ENCODE assay signal across 27 cellular contexts in the genomic region with DNA sequence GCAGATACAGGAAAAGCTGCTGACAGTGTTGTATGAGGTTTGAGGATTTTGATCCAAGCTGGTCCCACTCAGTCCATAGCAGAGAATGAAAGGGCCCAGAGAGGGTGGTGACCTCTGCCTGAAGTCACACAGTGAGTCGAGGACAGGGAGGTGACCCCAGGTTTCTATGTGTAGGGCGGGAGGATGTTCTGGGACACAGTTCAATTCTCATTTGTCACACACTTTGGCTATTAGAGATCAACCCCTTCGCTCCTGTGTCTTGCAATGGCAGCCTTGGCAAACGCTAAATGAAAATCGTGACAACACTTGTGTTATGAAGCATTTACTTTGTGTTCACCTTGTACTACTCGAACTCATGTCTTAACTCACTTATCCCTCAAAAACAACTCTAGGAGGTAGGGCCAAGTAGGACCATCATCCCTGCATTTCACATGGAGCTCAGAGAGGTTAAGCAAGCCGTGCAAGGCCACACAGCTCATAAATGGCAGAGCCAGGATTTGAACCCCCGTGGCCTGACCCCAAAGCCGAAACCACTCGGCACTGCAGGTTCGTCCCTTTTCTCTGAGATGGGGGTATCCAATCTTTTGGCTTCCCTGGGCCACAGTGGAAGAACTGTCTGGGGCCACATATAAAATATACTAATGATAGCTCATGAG. TPM values are rescaled to one million over a fixed set of nuclear protein-coding genes. Genes with fewer than 3 reads are reported as not detected.
"Had no signal": no experiment of that assay in that cellular context is flagged by ENCODE, and none has a peak within 500 bp of the region (broad histone marks: within the 10 kb centered on the region; RNA-seq: fewer than 3 reads in every experiment).

No MANE protein-coding gene starts in this region.

- H3K27me3 ChIP-seq: gastrocnemius medialis, pancreas, vagina had no signal

- H3K4me1 Mint-ChIP-seq: mesothelial cell of epicardium had no signal

- H3K27ac ChIP-seq: pancreas, prostate gland, thoracic aorta, vagina had no signal

- DNase-seq: activated CD4-positive, alpha-beta T cell treated with anti-CD3 and anti-CD28 coated beads for 4 hours; activated CD4-positive, alpha-beta T cell treated with anti-CD3 and anti-CD28 coated beads, Interleukin-2, amount 50 U/mL, for 4 hours; activated naive CD4-positive, alpha-beta T cell; activated T-cell treated with anti-CD3 and anti-CD28 coated beads for 4 hours; activated T-cell treated with anti-CD3 and anti-CD28 coated beads, Interleukin-2, amount 50 U/mL, for 72 hours; effector CD8-positive, alpha-beta T cell; gastrocnemius medialis; head of caudate nucleus; hippocampal formation; left cardiac atrium; mammary epithelial cell; naive thymus-derived CD4-positive, alpha-beta T cell; pancreas; stimulated activated CD4-positive, alpha-beta T cell treated with anti-CD3 and anti-CD28 coated beads, Interleukin-15, amount 100 ng/mL, for 24 hours; T-helper 1 cell had no signal

- H3K9me3 ChIP-seq: gastrocnemius medialis, pancreas, prostate gland, thoracic aorta, vagina had no signal

- FAIRE-seq: bronchial epithelial cell, keratinocyte, pancreas had no signal

- H3K27me3 Mint-ChIP-seq: central memory CD8-positive, alpha-beta T cell; naive thymus-derived CD4-positive, alpha-beta T cell; stimulated activated naive CD8-positive, alpha-beta T cell treated with anti-CD3 and anti-CD28 coated beads, Interleukin-15, Interleukin-2, amounts not matched to agents 100 ng/mL and 50 ng/mL, for 24 hours had no signal

- H3K4me3 Mint-ChIP-seq: activated T-cell treated with anti-CD3 and anti-CD28 coated beads, Interleukin-2, amount 50 U/mL, for 72 hours; central memory CD8-positive, alpha-beta T cell; mesothelial cell of epicardium; naive thymus-derived CD4-positive, alpha-beta T cell; stimulated activated naive CD8-positive, alpha-beta T cell treated with anti-CD3 and anti-CD28 coated beads, Interleukin-15, Interleukin-2, amounts not matched to agents 100 ng/mL and 50 ng/mL, for 24 hours; T-helper 2 cell treated with Interferon-gamma antibody and Interleukin-4, amounts not matched to agents 5 μg/mL and 100 μg/mL, for 36 hours had no signal

- H3K27ac Mint-ChIP-seq: mesothelial cell of epicardium; stimulated activated naive CD8-positive, alpha-beta T cell treated with anti-CD3 and anti-CD28 coated beads, Interleukin-15, Interleukin-2, amounts not matched to agents 100 ng/mL and 50 ng/mL, for 24 hours had no signal

- H3K36me3 Mint-ChIP-seq: activated naive CD4-positive, alpha-beta T cell treated with anti-CD3 and anti-CD28 coated beads, Interleukin-2, amount 50 U/mL, for 72 hours had no signal

- ATAC-seq: activated naive CD4-positive, alpha-beta T cell treated with anti-CD3 and anti-CD28 coated beads, Interleukin-2, amount 50 U/mL, for 72 hours; activated T-cell treated with anti-CD3 and anti-CD28 coated beads, Interleukin-2, amount 50 U/mL, for 72 hours; gastrocnemius medialis; left cardiac atrium; naive thymus-derived CD4-positive, alpha-beta T cell; pancreas had no signal

- H3K4me3 ChIP-seq: gastrocnemius medialis, pancreas, prostate gland, thoracic aorta, vagina had no signal

- H3K36me3 ChIP-seq: pancreas had no signal

- H3K9me3 Mint-ChIP-seq: activated naive CD4-positive, alpha-beta T cell treated with anti-CD3 and anti-CD28 coated beads, Interleukin-2, amount 50 U/mL, for 72 hours; activated T-cell treated with anti-CD3 and anti-CD28 coated beads, Interleukin-2, amount 50 U/mL, for 72 hours; central memory CD8-positive, alpha-beta T cell; mesothelial cell of epicardium; stimulated activated naive CD8-positive, alpha-beta T cell treated with anti-CD3 and anti-CD28 coated beads, Interleukin-15, Interleukin-2, amounts not matched to agents 100 ng/mL and 50 ng/mL, for 24 hours; T-helper 2 cell treated with Interferon-gamma antibody and Interleukin-4, amounts not matched to agents 5 μg/mL and 100 μg/mL, for 36 hours had no signal

RNA-seq across cellular contexts. Expression of gene CIITA, which starts 55.1 kb away (rescaled TPM):
- total RNA-seq: bronchial epithelial cell, epithelial cell of proximal tubule had no signal
- polyA plus RNA-seq: neural cell had no signal
